Comparison of ENCODE assay signal across 14 cellular contexts in genomic region chr11:67608486-67608885, GRCh38. TPM values are rescaled to one million over a fixed set of nuclear protein-coding genes. Genes with fewer than 3 reads are reported as not detected.
A peak's percentile ranks its signal among the peaks of the same experiment; 100 is the strongest.
DNase-seq lines count a peak whose midpoint lies in the region; ATAC-seq lines count a peak whose summit lies in the region.
"Had no signal": no experiment of that assay in that cellular context is flagged by ENCODE, and none has a peak within 500 bp of the region (broad histone marks: within the 10 kb centered on the region; RNA-seq: fewer than 3 reads in every experiment).

No MANE protein-coding gene starts in this region.

- no peak overlapping the region for H2BK120ac ChIP-seq in mesenchymal stem cell (ENCODE audit: low read depth, low read length)

- H3K36me3 Mint-ChIP-seq in CD4-positive, alpha-beta memory T cell, result peaks cover 15 to 29% of the 10 kb centered on the region in 2 donors
- peaks cover 20% of the 10 kb centered on the region for H3K36me3 Mint-ChIP-seq in activated CD4-positive, alpha-beta memory T cell treated with anti-CD3 and anti-CD28 coated beads for 36 hours

- peaks cover 0 to 1% (median 0%) of the 10 kb centered on the region in 8 donors for H3K9me3 Mint-ChIP-seq in CD4-positive, alpha-beta memory T cell
- no peaks in the 10 kb centered on the region for H3K9me3 Mint-ChIP-seq in activated CD4-positive, alpha-beta memory T cell treated with anti-CD3 and anti-CD28 coated beads for 36 hours

- no peak overlapping the region for H3K14ac ChIP-seq in mesenchymal stem cell (ENCODE audit: low read length in 2 of 2)

- H3K27me3 Mint-ChIP-seq in CD4-positive, alpha-beta memory T cell, result no peaks in the 10 kb centered on the region
- H3K27me3 Mint-ChIP-seq in activated CD4-positive, alpha-beta memory T cell treated with anti-CD3 and anti-CD28 coated beads for 36 hours, result no peaks in the 10 kb centered on the region

- no peak overlapping the region for H2BK12ac ChIP-seq in mesenchymal stem cell (ENCODE audit: low read length in 2 of 2)

- H3K4me3 ChIP-seq in BLaER1, result no peak overlapping the region
- H3K4me3 ChIP-seq in CD4-positive, alpha-beta memory T cell (ENCODE audit: low read length in 2 of 2), result no peak overlapping the region
- no peak overlapping the region for H3K4me3 ChIP-seq in mesenchymal stem cell (ENCODE audit: insufficient read depth in 1 of 2, low read depth in 1 of 2, low read length in 2 of 2)
- H3K4me3 ChIP-seq: colonic mucosa, prostate gland had no signal

- H3K4me1 Mint-ChIP-seq in CD4-positive, alpha-beta memory T cell, result peaks cover 6 to 36% (median 14%) of the 10 kb centered on the region in 4 donors
- peaks cover 22% of the 10 kb centered on the region for H3K4me1 Mint-ChIP-seq in activated CD4-positive, alpha-beta memory T cell treated with anti-CD3 and anti-CD28 coated beads for 36 hours (ENCODE audit: low read depth)

- H2BK15ac ChIP-seq in mesenchymal stem cell (ENCODE audit: low read depth, poor library complexity, severe bottlenecking), result no peak overlapping the region

- H2BK5ac ChIP-seq in mesenchymal stem cell (ENCODE audit: low read depth, low read length, poor library complexity, severe bottlenecking), result no peak overlapping the region

- H3K23ac ChIP-seq in mesenchymal stem cell (ENCODE audit: low read length in 2 of 2), result no peak overlapping the region

- H3K9me3 ChIP-seq in BLaER1 (no peaks in the 10 kb centered on the region), mesenchymal stem cell (ENCODE audit: control insufficient read depth, low read length) (no peaks in the 10 kb centered on the region)
- H3K9me3 ChIP-seq in CD4-positive, alpha-beta memory T cell (ENCODE audit: control insufficient read depth in 1 of 2, low read length in 2 of 2), result no peaks in the 10 kb centered on the region
- H3K9me3 ChIP-seq: colonic mucosa, prostate gland had no signal

- H3K4me1 ChIP-seq in BLaER1, result peaks cover 48% of the 10 kb centered on the region
- peaks cover 19% of the 10 kb centered on the region for H3K4me1 ChIP-seq in CD4-positive, alpha-beta memory T cell (ENCODE audit: insufficient read depth, low read length)
- peaks cover 11% of the 10 kb centered on the region for H3K4me1 ChIP-seq in mesenchymal stem cell (ENCODE audit: control insufficient read depth, insufficient read depth, low read depth, low read length)

- no peak overlapping the region for H4K8ac ChIP-seq in mesenchymal stem cell (ENCODE audit: low read length)

- H3K18ac ChIP-seq in mesenchymal stem cell (ENCODE audit: low read depth in 1 of 2, low read length in 2 of 2), result no peak overlapping the region

- POLR2A ChIA-PET in CD4-positive, alpha-beta memory T cell (lab: Charles Lee; ENCODE audit: partially characterized antibody), result interaction anchor here (1.6 kb wide), 1 partner anchor 25 kb away, joined by 8 read pairs; the partner anchor contains the start of gene GSTP1
- POLR2A ChIA-PET in activated CD4-positive, alpha-beta memory T cell treated with anti-CD3 and anti-CD28 coated beads for 36 hours (lab: Charles Lee), result interaction anchor here (0.6 to 0.9 kb wide), 2 partner anchors 9 to 12 kb away, joined by 3 read pairs; no protein-coding TSS in a partner anchor

- CTCF ChIA-PET in CD4-positive, alpha-beta memory T cell (lab: Charles Lee; ENCODE audit: partially characterized antibody), result interaction anchor here (0.6 to 1.7 kb wide), 3 partner anchors 21 to 239 kb away, joined by 3 to 4 read pairs (median 4); partner anchors contain the start of gene NUDT8
- CTCF ChIA-PET in activated CD4-positive, alpha-beta memory T cell treated with anti-CD3 and anti-CD28 coated beads for 36 hours (lab: Charles Lee), result interaction anchor here (1.4 to 3.1 kb wide), 2 partner anchors 21 to 36 kb away, joined by 4 to 18 read pairs; partner anchors contain the start of gene NUDT8

- WGBS in mesenchymal stem cell, result 97% methylated on average over 8 of the region's 8 CpGs

- H3K4me2 ChIP-seq in BLaER1 (peak overlapping the region; percentile 96; the same call in 1 of the 2 replicates), mesenchymal stem cell (ENCODE audit: low read length, poor library complexity, severe bottlenecking) (no peak overlapping the region)

- ATAC-seq in GM21723 (IDR thresholded peaks at IDR 0.05; ENCODE audit: unreplicated experiment), result no peak

- H2AFZ ChIP-seq in mesenchymal stem cell (ENCODE audit: low read depth, low read length), result no peak overlapping the region

- H3K4ac ChIP-seq in mesenchymal stem cell (ENCODE audit: low read depth in 1 of 2, low read length in 2 of 2), result no peak overlapping the region

- H3K9ac ChIP-seq in BLaER1, result no peak overlapping the region
- peak overlapping the region; percentile 98 for H3K9ac ChIP-seq in mesenchymal stem cell (ENCODE audit: low read length)

- H3K4me3 Mint-ChIP-seq in CD4-positive, alpha-beta memory T cell, result peak overlapping the region; percentile 49 to 97 (median 76)
- peak overlapping the region; percentile 85 for H3K4me3 Mint-ChIP-seq in activated CD4-positive, alpha-beta memory T cell treated with anti-CD3 and anti-CD28 coated beads for 36 hours

- no peak for DNase-seq in CD4-positive, alpha-beta memory T cell
- no peak for DNase-seq in activated CD4-positive, alpha-beta memory T cell treated with anti-CD3 and anti-CD28 coated beads for 36 hours
- DNase-seq in mesenchymal stem cell (no peak), GM19238 (ENCODE audit: insufficient read length, low spot score) (no peak), HPDE6-E6E7 (ENCODE audit: extremely low spot score) (no peak), cerebellar cortex (ENCODE audit: low spot score) (no peak)
- DNase-seq: colonic mucosa, erythroblast, KBM-7, NCI-H1436 had no signal

- H3K79me1 ChIP-seq in mesenchymal stem cell (replicated peaks; ENCODE audit: low read length, poor library complexity, severe bottlenecking), result peaks cover 35% of the 10 kb centered on the region

- peaks cover 5% of the 10 kb centered on the region; the same call in 1 of the 2 replicates for H4K20me1 ChIP-seq in BLaER1

- intact Hi-C loops in CD4-positive, alpha-beta memory T cell (cut with micrococcal nuclease), result no loop called here
- intact Hi-C loops in activated CD4-positive, alpha-beta memory T cell treated with anti-CD3 and anti-CD28 coated beads for 36 hours (cut with micrococcal nuclease), result no loop called here

- peak overlapping the region in 6 of 7 donors; percentile 19 to 97 (median 64) for H3K27ac Mint-ChIP-seq in CD4-positive, alpha-beta memory T cell
- no peak overlapping the region for H3K27ac Mint-ChIP-seq in activated CD4-positive, alpha-beta memory T cell treated with anti-CD3 and anti-CD28 coated beads for 36 hours

- H3K27me3 ChIP-seq in BLaER1 (peaks cover 7% of the 10 kb centered on the region; the same call in 1 of the 2 replicates), mesenchymal stem cell (ENCODE audit: control insufficient read depth in 1 of 2, insufficient read depth in 1 of 2, low read length in 2 of 2) (no peaks in the 10 kb centered on the region)
- no peaks in the 10 kb centered on the region for H3K27me3 ChIP-seq in CD4-positive, alpha-beta memory T cell (ENCODE audit: insufficient read depth, low read length)
- H3K27me3 ChIP-seq: colonic mucosa had no signal

- no peak overlapping the region for H3K27ac ChIP-seq in BLaER1
- H3K27ac ChIP-seq in CD4-positive, alpha-beta memory T cell (ENCODE audit: low read depth, low read length), result no peak overlapping the region
- H3K27ac ChIP-seq in mesenchymal stem cell (ENCODE audit: low read length, poor library complexity, severe bottlenecking), result no peak overlapping the region
- H3K27ac ChIP-seq: colonic mucosa, prostate gland had no signal

- H3K36me3 ChIP-seq in BLaER1, result peaks cover 53% of the 10 kb centered on the region
- H3K36me3 ChIP-seq in CD4-positive, alpha-beta memory T cell (ENCODE audit: insufficient read depth, low read length), result peaks cover 37% of the 10 kb centered on the region
- peaks cover 46 to 47% of the 10 kb centered on the region in 2 experiments for H3K36me3 ChIP-seq in mesenchymal stem cell (ENCODE audit: control insufficient read depth in 1 of 2, insufficient read depth in 2 of 2, low read depth in 1 of 2, low read length in 2 of 2)

- no peak overlapping the region for H2AK5ac ChIP-seq in mesenchymal stem cell (ENCODE audit: low read length, severe bottlenecking)

- no peak overlapping the region for H4K91ac ChIP-seq in mesenchymal stem cell (ENCODE audit: low read length)

RNA-seq across cellular contexts. Expression of gene NDUFV1, which starts 1.8 kb away (rescaled TPM):
- total RNA-seq in CD4-positive, alpha-beta memory T cell, result 100 to 1,000 TPM; 204 to 212 TPM
- polyA plus RNA-seq in CD4-positive, alpha-beta memory T cell, result 100 to 1,000 TPM; 124 to 133 TPM
- 100 to 1,000 TPM; 279 to 287 TPM for total RNA-seq in activated CD4-positive, alpha-beta memory T cell treated with anti-CD3 and anti-CD28 coated beads for 36 hours
- polyA plus RNA-seq in mesenchymal stem cell (2013, experiment 1 of 2), result 65.0 TPM
- polyA plus RNA-seq in mesenchymal stem cell (2013, experiment 2 of 2), result 60.8 TPM

RNA-seq across cellular contexts. Expression of gene NUDT8, which starts 21.3 kb away (rescaled TPM):
- total RNA-seq in CD4-positive, alpha-beta memory T cell, result 1 to 10 TPM; 3.1 to 4.3 TPM
- polyA plus RNA-seq in CD4-positive, alpha-beta memory T cell, result 1 to 10 TPM; 2.0 to 4.5 TPM
- 10 to 100 TPM; 23.3 to 24.3 TPM for total RNA-seq in activated CD4-positive, alpha-beta memory T cell treated with anti-CD3 and anti-CD28 coated beads for 36 hours
- polyA plus RNA-seq in mesenchymal stem cell (2013, experiment 1 of 2), result 6.9 TPM
- 6.6 TPM for polyA plus RNA-seq in mesenchymal stem cell (2013, experiment 2 of 2)

RNA-seq across cellular contexts. Expression of gene GSTP1, which starts 24.9 kb away (rescaled TPM):
- total RNA-seq in CD4-positive, alpha-beta memory T cell, result 100 to 1,000 TPM; 134 to 143 TPM
- polyA plus RNA-seq in CD4-positive, alpha-beta memory T cell, result 100 to 1,000 TPM; 236 to 245 TPM
- 100 to 1,000 TPM; 361 to 362 TPM for total RNA-seq in activated CD4-positive, alpha-beta memory T cell treated with anti-CD3 and anti-CD28 coated beads for 36 hours
- polyA plus RNA-seq in mesenchymal stem cell (2013, experiment 1 of 2), result 535 TPM
- polyA plus RNA-seq in mesenchymal stem cell (2013, experiment 2 of 2), result 543 TPM

RNA-seq across cellular contexts. Expression of gene TBX10, which starts 31.1 kb away (rescaled TPM):
- total RNA-seq in CD4-positive, alpha-beta memory T cell, result not detected
- not detected for polyA plus RNA-seq in CD4-positive, alpha-beta memory T cell
- total RNA-seq in activated CD4-positive, alpha-beta memory T cell treated with anti-CD3 and anti-CD28 coated beads for 36 hours, result not detected
- not detected for polyA plus RNA-seq in mesenchymal stem cell (2013, experiment 1 of 2)
- polyA plus RNA-seq in mesenchymal stem cell (2013, experiment 2 of 2), result not detected
- total RNA-seq: prostate gland had no signal
- polyA plus RNA-seq: keratinocyte had no signal

RNA-seq across cellular contexts. Expression of gene ACY3, which starts 42.0 kb away (rescaled TPM):
- not detected for total RNA-seq in CD4-positive, alpha-beta memory T cell
- under 1 TPM in 1 of 2 donors, not detected in 1; 0.48 TPM for polyA plus RNA-seq in CD4-positive, alpha-beta memory T cell
- under 1 TPM; 0.29 to 0.33 TPM for total RNA-seq in activated CD4-positive, alpha-beta memory T cell treated with anti-CD3 and anti-CD28 coated beads for 36 hours
- not detected for polyA plus RNA-seq in mesenchymal stem cell (2013, experiment 1 of 2)
- polyA plus RNA-seq in mesenchymal stem cell (2013, experiment 2 of 2), result not detected
- polyA plus RNA-seq: keratinocyte had no signal

Comparison
In these comparisons a context has a peak if more than half of its experiments do, and no peak if none do; other contexts are left out.
1. RNA of gene NUDT8, which starts 21.3 kb away (total RNA-seq): 23.3 to 24.3 TPM in activated CD4-positive, alpha-beta memory T cell treated with anti-CD3 and anti-CD28 coated beads for 36 hours; 3.1 to 4.3 TPM in CD4-positive, alpha-beta memory T cell; every median in the first group is over 4 times any median in the second.